Comparison of ENCODE assay signal across 2 cellular contexts in genomic region chr20:37542281-37542680, GRCh38.
TF ChIP-seq lines count a peak whose summit lies in the region.

No MANE protein-coding gene starts in this region.

TF ChIP-seq in GM23338, 12 proteins besides CTCF, POLR2A, EP300 and RAD21:
- TF ChIP-seq ETS1 (IDR thresholded peaks at IDR 0.05) (no peak), ZNF331 (CRISPR knock-in tag; IDR thresholded peaks at IDR 0.05; ENCODE audit: low read depth) (no peak), EZH2phosphoT487 (IDR thresholded peaks at IDR 0.05; ENCODE audit: unreplicated experiment) (no peak), STAT1 (IDR thresholded peaks at IDR 0.05; ENCODE audit: unreplicated experiment) (no peak), EZH2 (IDR thresholded peaks at IDR 0.05; ENCODE audit: low read depth, unreplicated experiment) (no peak), NANOG (IDR thresholded peaks at IDR 0.05; ENCODE audit: borderline replicate concordance) (no peak), CREB1 (CRISPR knock-in tag; IDR thresholded peaks at IDR 0.05; ENCODE audit: low read depth) (no peak), POLR2AphosphoS5 (IDR thresholded peaks at IDR 0.05; ENCODE audit: low read depth) (no peak), JUNB (IDR thresholded peaks at IDR 0.05; ENCODE audit: unreplicated experiment) (no peak), ZNF114 (CRISPR knock-in tag; IDR thresholded peaks at IDR 0.05) (no peak)
- TF ChIP-seq, protein P1, sequence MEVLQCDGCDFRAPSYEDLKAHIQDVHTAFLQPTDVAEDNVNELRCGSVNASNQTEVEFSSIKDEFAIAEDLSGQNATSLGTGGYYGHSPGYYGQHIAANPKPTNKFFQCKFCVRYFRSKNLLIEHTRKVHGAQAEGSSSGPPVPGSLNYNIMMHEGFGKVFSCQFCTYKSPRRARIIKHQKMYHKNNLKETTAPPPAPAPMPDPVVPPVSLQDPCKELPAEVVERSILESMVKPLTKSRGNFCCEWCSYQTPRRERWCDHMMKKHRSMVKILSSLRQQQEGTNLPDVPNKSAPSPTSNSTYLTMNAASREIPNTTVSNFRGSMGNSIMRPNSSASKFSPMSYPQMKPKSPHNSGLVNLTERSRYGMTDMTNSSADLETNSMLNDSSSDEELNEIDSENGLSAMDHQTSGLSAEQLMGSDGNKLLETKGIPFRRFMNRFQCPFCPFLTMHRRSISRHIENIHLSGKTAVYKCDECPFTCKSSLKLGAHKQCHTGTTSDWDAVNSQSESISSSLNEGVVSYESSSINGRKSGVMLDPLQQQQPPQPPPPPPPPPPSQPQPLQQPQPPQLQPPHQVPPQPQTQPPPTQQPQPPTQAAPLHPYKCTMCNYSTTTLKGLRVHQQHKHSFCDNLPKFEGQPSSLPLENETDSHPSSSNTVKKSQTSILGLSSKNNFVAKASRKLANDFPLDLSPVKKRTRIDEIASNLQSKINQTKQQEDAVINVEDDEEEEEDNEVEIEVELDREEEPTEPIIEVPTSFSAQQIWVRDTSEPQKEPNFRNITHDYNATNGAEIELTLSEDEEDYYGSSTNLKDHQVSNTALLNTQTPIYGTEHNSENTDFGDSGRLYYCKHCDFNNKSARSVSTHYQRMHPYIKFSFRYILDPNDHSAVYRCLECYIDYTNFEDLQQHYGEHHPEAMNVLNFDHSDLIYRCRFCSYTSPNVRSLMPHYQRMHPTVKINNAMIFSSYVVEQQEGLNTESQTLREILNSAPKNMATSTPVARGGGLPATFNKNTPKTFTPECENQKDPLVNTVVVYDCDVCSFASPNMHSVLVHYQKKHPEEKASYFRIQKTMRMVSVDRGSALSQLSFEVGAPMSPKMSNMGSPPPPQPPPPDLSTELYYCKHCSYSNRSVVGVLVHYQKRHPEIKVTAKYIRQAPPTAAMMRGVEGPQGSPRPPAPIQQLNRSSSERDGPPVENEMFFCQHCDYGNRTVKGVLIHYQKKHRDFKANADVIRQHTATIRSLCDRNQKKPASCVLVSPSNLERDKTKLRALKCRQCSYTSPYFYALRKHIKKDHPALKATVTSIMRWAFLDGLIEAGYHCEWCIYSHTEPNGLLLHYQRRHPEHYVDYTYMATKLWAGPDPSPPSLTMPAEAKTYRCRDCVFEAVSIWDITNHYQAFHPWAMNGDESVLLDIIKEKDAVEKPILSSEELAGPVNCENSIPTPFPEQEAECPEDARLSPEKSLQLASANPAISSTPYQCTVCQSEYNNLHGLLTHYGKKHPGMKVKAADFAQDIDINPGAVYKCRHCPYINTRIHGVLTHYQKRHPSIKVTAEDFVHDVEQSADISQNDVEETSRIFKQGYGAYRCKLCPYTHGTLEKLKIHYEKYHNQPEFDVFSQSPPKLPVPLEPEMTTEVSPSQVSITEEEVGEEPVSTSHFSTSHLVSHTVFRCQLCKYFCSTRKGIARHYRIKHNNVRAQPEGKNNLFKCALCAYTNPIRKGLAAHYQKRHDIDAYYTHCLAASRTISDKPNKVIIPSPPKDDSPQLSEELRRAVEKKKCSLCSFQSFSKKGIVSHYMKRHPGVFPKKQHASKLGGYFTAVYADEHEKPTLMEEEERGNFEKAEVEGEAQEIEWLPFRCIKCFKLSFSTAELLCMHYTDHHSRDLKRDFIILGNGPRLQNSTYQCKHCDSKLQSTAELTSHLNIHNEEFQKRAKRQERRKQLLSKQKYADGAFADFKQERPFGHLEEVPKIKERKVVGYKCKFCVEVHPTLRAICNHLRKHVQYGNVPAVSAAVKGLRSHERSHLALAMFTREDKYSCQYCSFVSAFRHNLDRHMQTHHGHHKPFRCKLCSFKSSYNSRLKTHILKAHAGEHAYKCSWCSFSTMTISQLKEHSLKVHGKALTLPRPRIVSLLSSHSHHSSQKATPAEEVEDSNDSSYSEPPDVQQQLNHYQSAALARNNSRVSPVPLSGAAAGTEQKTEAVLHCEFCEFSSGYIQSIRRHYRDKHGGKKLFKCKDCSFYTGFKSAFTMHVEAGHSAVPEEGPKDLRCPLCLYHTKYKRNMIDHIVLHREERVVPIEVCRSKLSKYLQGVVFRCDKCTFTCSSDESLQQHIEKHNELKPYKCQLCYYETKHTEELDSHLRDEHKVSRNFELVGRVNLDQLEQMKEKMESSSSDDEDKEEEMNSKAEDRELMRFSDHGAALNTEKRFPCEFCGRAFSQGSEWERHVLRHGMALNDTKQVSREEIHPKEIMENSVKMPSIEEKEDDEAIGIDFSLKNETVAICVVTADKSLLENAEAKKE (CRISPR knock-in tag; IDR thresholded peaks at IDR 0.05) = no peak
- TF ChIP-seq, protein P2, sequence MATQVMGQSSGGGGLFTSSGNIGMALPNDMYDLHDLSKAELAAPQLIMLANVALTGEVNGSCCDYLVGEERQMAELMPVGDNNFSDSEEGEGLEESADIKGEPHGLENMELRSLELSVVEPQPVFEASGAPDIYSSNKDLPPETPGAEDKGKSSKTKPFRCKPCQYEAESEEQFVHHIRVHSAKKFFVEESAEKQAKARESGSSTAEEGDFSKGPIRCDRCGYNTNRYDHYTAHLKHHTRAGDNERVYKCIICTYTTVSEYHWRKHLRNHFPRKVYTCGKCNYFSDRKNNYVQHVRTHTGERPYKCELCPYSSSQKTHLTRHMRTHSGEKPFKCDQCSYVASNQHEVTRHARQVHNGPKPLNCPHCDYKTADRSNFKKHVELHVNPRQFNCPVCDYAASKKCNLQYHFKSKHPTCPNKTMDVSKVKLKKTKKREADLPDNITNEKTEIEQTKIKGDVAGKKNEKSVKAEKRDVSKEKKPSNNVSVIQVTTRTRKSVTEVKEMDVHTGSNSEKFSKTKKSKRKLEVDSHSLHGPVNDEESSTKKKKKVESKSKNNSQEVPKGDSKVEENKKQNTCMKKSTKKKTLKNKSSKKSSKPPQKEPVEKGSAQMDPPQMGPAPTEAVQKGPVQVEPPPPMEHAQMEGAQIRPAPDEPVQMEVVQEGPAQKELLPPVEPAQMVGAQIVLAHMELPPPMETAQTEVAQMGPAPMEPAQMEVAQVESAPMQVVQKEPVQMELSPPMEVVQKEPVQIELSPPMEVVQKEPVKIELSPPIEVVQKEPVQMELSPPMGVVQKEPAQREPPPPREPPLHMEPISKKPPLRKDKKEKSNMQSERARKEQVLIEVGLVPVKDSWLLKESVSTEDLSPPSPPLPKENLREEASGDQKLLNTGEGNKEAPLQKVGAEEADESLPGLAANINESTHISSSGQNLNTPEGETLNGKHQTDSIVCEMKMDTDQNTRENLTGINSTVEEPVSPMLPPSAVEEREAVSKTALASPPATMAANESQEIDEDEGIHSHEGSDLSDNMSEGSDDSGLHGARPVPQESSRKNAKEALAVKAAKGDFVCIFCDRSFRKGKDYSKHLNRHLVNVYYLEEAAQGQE (IDR thresholded peaks at IDR 0.05; ENCODE audit: unreplicated experiment) = no peak
TF ChIP-seq in GM23338: peak in this region for 0.

TF ChIP-seq in H1, 55 proteins besides CTCF, POLR2A, EP300 and RAD21:
- TF ChIP-seq HDAC2 (IDR thresholded peaks at IDR 0.05; ENCODE audit: borderline replicate concordance in 1 of 2, low read depth in 2 of 2, low read length in 2 of 2) = no peak
- TF ChIP-seq ZNF274 (IDR thresholded peaks at IDR 0.05; ENCODE audit: borderline replicate concordance, extremely low read depth, low read length) = no peak
- TF ChIP-seq RBBP5 (IDR thresholded peaks at IDR 0.05; ENCODE audit: borderline replicate concordance, low read depth, low read length) = no peak
- no peak for TF ChIP-seq TEAD4 (IDR thresholded peaks at IDR 0.05; ENCODE audit: low read depth, low read length)
- TF ChIP-seq, protein P3, sequence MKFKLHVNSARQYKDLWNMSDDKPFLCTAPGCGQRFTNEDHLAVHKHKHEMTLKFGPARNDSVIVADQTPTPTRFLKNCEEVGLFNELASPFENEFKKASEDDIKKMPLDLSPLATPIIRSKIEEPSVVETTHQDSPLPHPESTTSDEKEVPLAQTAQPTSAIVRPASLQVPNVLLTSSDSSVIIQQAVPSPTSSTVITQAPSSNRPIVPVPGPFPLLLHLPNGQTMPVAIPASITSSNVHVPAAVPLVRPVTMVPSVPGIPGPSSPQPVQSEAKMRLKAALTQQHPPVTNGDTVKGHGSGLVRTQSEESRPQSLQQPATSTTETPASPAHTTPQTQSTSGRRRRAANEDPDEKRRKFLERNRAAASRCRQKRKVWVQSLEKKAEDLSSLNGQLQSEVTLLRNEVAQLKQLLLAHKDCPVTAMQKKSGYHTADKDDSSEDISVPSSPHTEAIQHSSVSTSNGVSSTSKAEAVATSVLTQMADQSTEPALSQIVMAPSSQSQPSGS (IDR thresholded peaks at IDR 0.05; ENCODE audit: low read length) = no peak
- TF ChIP-seq SIX5 (IDR thresholded peaks at IDR 0.05; ENCODE audit: low read depth, low read length) = no peak
- no peak for TF ChIP-seq POU5F1 (IDR thresholded peaks at IDR 0.05; ENCODE audit: low read depth, low read length)
- TF ChIP-seq, protein P4, sequence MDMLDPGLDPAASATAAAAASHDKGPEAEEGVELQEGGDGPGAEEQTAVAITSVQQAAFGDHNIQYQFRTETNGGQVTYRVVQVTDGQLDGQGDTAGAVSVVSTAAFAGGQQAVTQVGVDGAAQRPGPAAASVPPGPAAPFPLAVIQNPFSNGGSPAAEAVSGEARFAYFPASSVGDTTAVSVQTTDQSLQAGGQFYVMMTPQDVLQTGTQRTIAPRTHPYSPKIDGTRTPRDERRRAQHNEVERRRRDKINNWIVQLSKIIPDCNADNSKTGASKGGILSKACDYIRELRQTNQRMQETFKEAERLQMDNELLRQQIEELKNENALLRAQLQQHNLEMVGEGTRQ (IDR thresholded peaks at IDR 0.05; ENCODE audit: low read length) = no peak
- TF ChIP-seq CTBP2 (IDR thresholded peaks at IDR 0.05; ENCODE audit: borderline replicate concordance, insufficient read depth, insufficient read length, low read length) = no peak
- TF ChIP-seq SP2 (IDR thresholded peaks at IDR 0.05; ENCODE audit: low read length) = no peak
- TF ChIP-seq POLR2AphosphoS5 (IDR thresholded peaks at IDR 0.05; ENCODE audit: low read depth, low read length) = no peak
- no peak for TF ChIP-seq KDM4A (IDR thresholded peaks at IDR 0.05; ENCODE audit: low read depth, low read length, severe bottlenecking)
- no peak for TF ChIP-seq EGR1 (IDR thresholded peaks at IDR 0.05; ENCODE audit: borderline replicate concordance, low read depth, low read length)
- no peak for TF ChIP-seq NANOG (IDR thresholded peaks at IDR 0.05; ENCODE audit: insufficient read depth, low read depth, low read length, poor library complexity, severe bottlenecking)
- TF ChIP-seq EZH2 (IDR thresholded peaks at IDR 0.05; ENCODE audit: low read depth, low read length, severe bottlenecking) = no peak
- no peak for TF ChIP-seq NRF1 (IDR thresholded peaks at IDR 0.05; ENCODE audit: low read depth, low read length)
- no peak for TF ChIP-seq BCL11A (IDR thresholded peaks at IDR 0.05; ENCODE audit: low read depth in 2 of 2, low read length in 2 of 2)
- TF ChIP-seq SP4 (IDR thresholded peaks at IDR 0.05; ENCODE audit: low read length) = no peak
- TF ChIP-seq E2F6 (IDR thresholded peaks at IDR 0.05) = no peak
